ENCODE assay signal across 10 cellular contexts in genomic region chr9:120918931-120919638, GRCh38. TPM values are rescaled to one million over a fixed set of nuclear protein-coding genes. Genes with fewer than 3 reads are reported as not detected.
A peak's percentile ranks its signal among the peaks of the same experiment; 100 is the strongest.
DNase-seq lines count a peak whose midpoint lies in the region; ATAC-seq and TF ChIP-seq lines count a peak whose summit lies in the region.
"Had no signal": no experiment of that assay in that cellular context is flagged by ENCODE, and none has a peak within 500 bp of the region (broad histone marks: within the 10 kb centered on the region; RNA-seq: fewer than 3 reads in every experiment).

No MANE protein-coding gene starts in this region.

- ATAC-seq in CD4-positive, CD25-positive, alpha-beta regulatory T cell (ENCODE audit: low read depth in 2 of 2) = no peak
- no peak for ATAC-seq in effector memory CD8-positive, alpha-beta T cell (replicated peaks)
- ATAC-seq: PC-3 had no signal

- POLR2A ChIA-PET in RWPE1 (lab: Yijun Ruan, JAX; ENCODE audit: low non-redundant PET) (no interaction called here), GM10248 (lab: Yijun Ruan, JAX) (no interaction called here)

- peaks cover 100% of the 10 kb centered on the region for H3K4me1 ChIP-seq in CD4-positive, CD25-positive, alpha-beta regulatory T cell (ENCODE audit: control insufficient read depth, insufficient read depth, low read length, poor library complexity, severe bottlenecking)

- H3K4me3 ChIP-seq in CD4-positive, CD25-positive, alpha-beta regulatory T cell (ENCODE audit: low read depth, low read length) = peak overlapping the region; percentile 96

- CTCF ChIA-PET in RWPE1 (lab: Yijun Ruan, JAX) = no interaction called here
- CTCF ChIA-PET in GM10248 (lab: Yijun Ruan, JAX) = interaction anchor here (0.8 to 3.2 kb wide), 4 partner anchors 8 to 163 kb away, joined by 3 to 10 read pairs (median 6); no protein-coding TSS in a partner anchor

- no peaks in the 10 kb centered on the region for H3K27me3 Mint-ChIP-seq in CD4-positive, CD25-positive, alpha-beta regulatory T cell
- no peaks in the 10 kb centered on the region for H3K27me3 Mint-ChIP-seq in effector memory CD8-positive, alpha-beta T cell
- no peaks in the 10 kb centered on the region for H3K27me3 Mint-ChIP-seq in nephron progenitor cell (ENCODE audit: low read depth, poor library complexity)

- peak overlapping the region; percentile 95 to 100 (median 97) for H3K27ac Mint-ChIP-seq in CD4-positive, CD25-positive, alpha-beta regulatory T cell
- H3K27ac Mint-ChIP-seq in effector memory CD8-positive, alpha-beta T cell = peak overlapping the region; percentile 93 to 95
- peak overlapping the region; percentile 86 for H3K27ac Mint-ChIP-seq in nephron progenitor cell

- H3K9me3 Mint-ChIP-seq in CD4-positive, CD25-positive, alpha-beta regulatory T cell = no peaks in the 10 kb centered on the region
- H3K9me3 Mint-ChIP-seq in effector memory CD8-positive, alpha-beta T cell = no peaks in the 10 kb centered on the region
- H3K9me3 Mint-ChIP-seq in nephron progenitor cell = no peaks in the 10 kb centered on the region

- no peak for DNase-seq in CD4-positive, CD25-positive, alpha-beta regulatory T cell
- DNase-seq in RWPE1 (ENCODE audit: low spot score) (no peak), nephron progenitor cell (no peak), ecto neural progenitor cell (ENCODE audit: low spot score) (no peak), NCI-H1417 (lab: John Stamatoyannopoulos, UW) (no peak), GM10248 (ENCODE audit: extremely low spot score) (no peak), DMS153 (lab: John Stamatoyannopoulos, UW) (no peak)
- no peak for DNase-seq in effector memory CD8-positive, alpha-beta T cell
- DNase-seq: DMS53, PC-3 had no signal

- peak overlapping the region; percentile 99 for H3K27ac ChIP-seq in CD4-positive, CD25-positive, alpha-beta regulatory T cell (ENCODE audit: insufficient read depth, low read length, poor library complexity, severe bottlenecking)
- H3K27ac ChIP-seq in RWPE1 = peak overlapping the region; percentile 12

- peaks cover 79% of the 10 kb centered on the region for H3K36me3 Mint-ChIP-seq in CD4-positive, CD25-positive, alpha-beta regulatory T cell
- peaks cover 53% of the 10 kb centered on the region for H3K36me3 Mint-ChIP-seq in effector memory CD8-positive, alpha-beta T cell (ENCODE audit: insufficient read depth)
- peaks cover 6% of the 10 kb centered on the region for H3K36me3 Mint-ChIP-seq in nephron progenitor cell (ENCODE audit: low read depth)

- H3K27me3 ChIP-seq in CD4-positive, CD25-positive, alpha-beta regulatory T cell (ENCODE audit: control insufficient read depth, insufficient read depth, low read length) = no peaks in the 10 kb centered on the region

- peaks cover 77% of the 10 kb centered on the region for H3K36me3 ChIP-seq in CD4-positive, CD25-positive, alpha-beta regulatory T cell (ENCODE audit: control insufficient read depth, insufficient read depth, low read length)

- H3K4me3 Mint-ChIP-seq in CD4-positive, CD25-positive, alpha-beta regulatory T cell = peak overlapping the region; percentile 95 to 99 (median 95)
- H3K4me3 Mint-ChIP-seq in effector memory CD8-positive, alpha-beta T cell = peak overlapping the region; percentile 82 to 97
- H3K4me3 Mint-ChIP-seq in nephron progenitor cell = no peak overlapping the region

- no peak for TF ChIP-seq CTCF in RWPE1 (conservative IDR thresholded peaks at IDR 0.05; ENCODE audit: low read depth)
- TF ChIP-seq CTCF in nephron progenitor cell (IDR thresholded peaks at IDR 0.05) = no peak
- no peak for TF ChIP-seq CTCF in GM10248 (IDR thresholded peaks at IDR 0.05; ENCODE audit: control extremely low read depth, extremely low read depth, low read depth, missing control alignments)

- peaks cover 31 to 97% (median 72%) of the 10 kb centered on the region in 4 donors for H3K4me1 Mint-ChIP-seq in CD4-positive, CD25-positive, alpha-beta regulatory T cell
- peaks cover 73 to 83% of the 10 kb centered on the region in 2 donors for H3K4me1 Mint-ChIP-seq in effector memory CD8-positive, alpha-beta T cell (ENCODE audit: low read depth in 2 of 2)
- H3K4me1 Mint-ChIP-seq in nephron progenitor cell = peaks cover 57% of the 10 kb centered on the region

- H3K9me3 ChIP-seq in CD4-positive, CD25-positive, alpha-beta regulatory T cell (ENCODE audit: control insufficient read depth in 2 of 2, low read length in 2 of 2) = no peaks in the 10 kb centered on the region

RNA-seq across cellular contexts. Expression of gene TRAF1, which starts 7.5 kb away (rescaled TPM):
- 167 TPM for total RNA-seq in CD4-positive, CD25-positive, alpha-beta regulatory T cell
- polyA plus RNA-seq in CD4-positive, CD25-positive, alpha-beta regulatory T cell = 10 to 100 TPM; 13.5 to 18.7 (median 16.5) TPM

RNA-seq across cellular contexts. Expression of gene PHF19, which starts 42.1 kb away (rescaled TPM):
- total RNA-seq in CD4-positive, CD25-positive, alpha-beta regulatory T cell = 149 TPM
- 10 to 100 TPM; 21.4 to 43.2 (median 31.9) TPM for polyA plus RNA-seq in CD4-positive, CD25-positive, alpha-beta regulatory T cell
